ENCODE assay signal across 8 cellular contexts in genomic region chr3:52001443-52001974, GRCh38. TPM values are rescaled to one million over a fixed set of nuclear protein-coding genes. Genes with fewer than 3 reads are reported as not detected.
DNase-seq lines count a peak whose midpoint lies in the region; ATAC-seq and TF ChIP-seq lines count a peak whose summit lies in the region.

No MANE protein-coding gene starts in this region.

- H3K79me2 ChIP-seq in SK-N-SH (ENCODE audit: insufficient read depth): no peaks in the 10 kb centered on the region

- DNase-seq in Calu3 (peak; percentile 87), SK-N-SH (peak; percentile 92), Right ventricle myocardium superior (peak; percentile 85), pulmonary artery endothelial cell (ENCODE audit: low read depth, low spot score) (peak; percentile 20), middle frontal gyrus (ENCODE audit: extremely low spot score, low spot score) (no peak)
- DNase-seq in activated naive CD4-positive, alpha-beta T cell treated with anti-CD3 and anti-CD28 coated beads for 36 hours: peak; percentile 87

- no peaks in the 10 kb centered on the region for H3K36me3 ChIP-seq in SK-N-SH (replicated peaks in 1 of 2; ENCODE audit: control insufficient read depth in 1 of 2, insufficient read depth in 2 of 2, low read length in 1 of 2)

- BruUV-seq in Calu3 (replicated peaks; lab: Mats Ljungman, UMichigan): no TSS peak

- H3K4me3 ChIP-seq in SK-N-SH (ENCODE audit: low read depth in 2 of 2, low read length in 1 of 2): peak overlapping the region in 1 of 2 experiments; percentile 36; a peak in 1 of 4 replicates

- H3K27ac Mint-ChIP-seq in Calu3 (ENCODE audit: unreplicated experiment): no peak overlapping the region
- no peak overlapping the region for H3K27ac Mint-ChIP-seq in activated naive CD4-positive, alpha-beta T cell treated with anti-CD3 and anti-CD28 coated beads for 36 hours

- TF ChIP-seq CTCF in Calu3 (IDR thresholded peaks at IDR 0.05; ENCODE audit: unreplicated experiment) (peak; percentile 98), LNCAP (IDR thresholded peaks at IDR 0.05) (peak; percentile 97), SK-N-SH (IDR thresholded peaks at IDR 0.05) (peak; percentile 97)

- H3K36me3 Mint-ChIP-seq in Calu3 (ENCODE audit: insufficient read depth, unreplicated experiment): peaks cover 7% of the 10 kb centered on the region
- no peaks in the 10 kb centered on the region for H3K36me3 Mint-ChIP-seq in activated naive CD4-positive, alpha-beta T cell treated with anti-CD3 and anti-CD28 coated beads for 36 hours (ENCODE audit: low read depth)

- H3K9ac ChIP-seq in SK-N-SH: no peak overlapping the region

- H3K27me3 ChIP-seq in SK-N-SH (ENCODE audit: insufficient read depth): no peaks in the 10 kb centered on the region

- H3K9me2 ChIP-seq in SK-N-SH: no peaks in the 10 kb centered on the region

- CTCF ChIA-PET in Calu3 (lab: Charles Lee) (interaction anchor here (0.7 to 1.4 kb wide), 4 partner anchors 56 to 218 kb away, joined by 3 to 5 read pairs (median 3); no protein-coding TSS in a partner anchor), SK-N-SH (lab: Yijun Ruan, JAX) (interaction anchor here (0.6 to 24.7 kb wide), 50 partner anchors 9 to 1243 kb away, joined by 3 to 983 read pairs (median 4); partner anchors contain the start of genes ABHD14A, ABHD14B, ACY1 and DUSP7)
- CTCF ChIA-PET in activated naive CD4-positive, alpha-beta T cell treated with anti-CD3 and anti-CD28 coated beads for 36 hours (lab: Charles Lee): interaction anchor here (0.6 to 6.1 kb wide), 29 partner anchors 10 to 444 kb away, joined by 3 to 77 read pairs (median 4); partner anchors contain the start of genes ACY1, ALAS1, DUSP7 and POC1A

- no peak overlapping the region; the same call in 1 of the 2 replicates for H3K4me2 ChIP-seq in SK-N-SH

- POLR2A ChIA-PET in SK-N-SH (lab: Yijun Ruan, JAX): interaction anchor here (0.6 to 6.2 kb wide), 8 partner anchors 9 to 104 kb away, joined by 3 to 86 read pairs (median 4); partner anchors contain the start of genes DUSP7 and RRP9

- H3K27ac ChIP-seq in SK-N-SH (ENCODE audit: low read depth in 2 of 2, low read length in 1 of 2): peak overlapping the region in 1 of 2 experiments; percentile 61; a peak in 2 of 4 replicates

- peak; percentile 96 for TF ChIP-seq RAD21 in SK-N-SH (IDR thresholded peaks at IDR 0.05; ENCODE audit: low read length)

- H3K4me3 Mint-ChIP-seq in Calu3 (ENCODE audit: low read depth, unreplicated experiment): no peak overlapping the region
- H3K4me3 Mint-ChIP-seq in activated naive CD4-positive, alpha-beta T cell treated with anti-CD3 and anti-CD28 coated beads for 36 hours: no peak overlapping the region

- no peaks in the 10 kb centered on the region for H4K20me1 ChIP-seq in SK-N-SH (ENCODE audit: insufficient read depth)

- peaks cover 20 to 48% of the 10 kb centered on the region in 2 experiments for H3K4me1 ChIP-seq in SK-N-SH (ENCODE audit: control insufficient read depth in 1 of 2, insufficient read depth in 2 of 2, low read depth in 1 of 2, low read length in 1 of 2)

- no peaks in the 10 kb centered on the region for H3K9me3 Mint-ChIP-seq in Calu3 (ENCODE audit: low read depth, unreplicated experiment)
- no peaks in the 10 kb centered on the region for H3K9me3 Mint-ChIP-seq in activated naive CD4-positive, alpha-beta T cell treated with anti-CD3 and anti-CD28 coated beads for 36 hours

- intact Hi-C loops in Calu3 (cut with micrococcal nuclease; ENCODE audit: unreplicated experiment) (loop anchor here (1.0 to 5.0 kb wide), 4 partner anchors 56 to 336 kb away; partner anchors contain the start of gene DUSP7), Right ventricle myocardium superior (cut with DNase I) (loop anchor here (5.0 to 10.0 kb wide), 2 partner anchors 51 to 343 kb away; no protein-coding TSS in a partner anchor)
- intact Hi-C loops in activated naive CD4-positive, alpha-beta T cell treated with anti-CD3 and anti-CD28 coated beads for 36 hours (cut with micrococcal nuclease): loop anchor here (1.0 to 5.0 kb wide), 6 partner anchors 52 to 337 kb away; no protein-coding TSS in a partner anchor

- H3K4me1 Mint-ChIP-seq in Calu3 (ENCODE audit: low read depth, unreplicated experiment): peaks cover 38% of the 10 kb centered on the region
- H3K4me1 Mint-ChIP-seq in activated naive CD4-positive, alpha-beta T cell treated with anti-CD3 and anti-CD28 coated beads for 36 hours (ENCODE audit: low read depth): peaks cover 9% of the 10 kb centered on the region

- H3K9me3 ChIP-seq in SK-N-SH: no peaks in the 10 kb centered on the region

- H2AFZ ChIP-seq in SK-N-SH (ENCODE audit: low read depth): no peak overlapping the region

- 1% methylated on average over 13 of the region's 18 CpGs for WGBS in SK-N-SH (ENCODE audit: low lambda C conversion rate)

- no peak for TF ChIP-seq EP300 in SK-N-SH (IDR thresholded peaks at IDR 0.05; ENCODE audit: borderline replicate concordance in 1 of 2, low read depth in 1 of 2, low read length in 1 of 2)

- H3F3A ChIP-seq in SK-N-SH (replicated peaks; ENCODE audit: insufficient read depth): peaks cover 3% of the 10 kb centered on the region

- H3K27me3 Mint-ChIP-seq in Calu3 (ENCODE audit: unreplicated experiment): peaks cover 15% of the 10 kb centered on the region
- no peaks in the 10 kb centered on the region for H3K27me3 Mint-ChIP-seq in activated naive CD4-positive, alpha-beta T cell treated with anti-CD3 and anti-CD28 coated beads for 36 hours (ENCODE audit: low read depth)

- ATAC-seq in GM21576 (IDR thresholded peaks at IDR 0.05; ENCODE audit: unreplicated experiment) (peak; percentile 77), Right ventricle myocardium superior (ENCODE audit: poor library complexity) (peak; percentile 68)

TF ChIP-seq in SK-N-SH, 30 proteins besides CTCF, POLR2A, EP300 and RAD21 (continues in another document):
- TF ChIP-seq SMC3 (IDR thresholded peaks at IDR 0.05; ENCODE audit: low read depth, low read length) (peak; percentile 94), CHD2 (IDR thresholded peaks at IDR 0.05; ENCODE audit: low read length, partially characterized antibody) (peak; percentile 35), MXI1 (IDR thresholded peaks at IDR 0.05; ENCODE audit: low read depth, low read length) (0 out of 2 replicates have a peak, but pooled peaks have one; percentile 26), RCOR1 (IDR thresholded peaks at IDR 0.05; ENCODE audit: low read length) (peak; percentile 33; the same call in 1 of the 2 replicates)

RNA-seq across cellular contexts. Expression of gene RPL29, which starts 5.8 kb away (rescaled TPM):
- 747 and 782 TPM in 2 replicates for total RNA-seq in Calu3 (2022)
- polyA plus RNA-seq in SK-N-SH (2012; rRNA removed): 3,173 and 3,642 TPM in 2 replicates
- polyA plus RNA-seq in SK-N-SH (2012; cell fraction: cytosol; rRNA removed): 2,707 and 3,782 TPM in 2 replicates
- polyA plus RNA-seq in SK-N-SH (2012; cell fraction: nucleus; rRNA removed): 883 and 941 TPM in 2 replicates
- 1,000 to 10,000 TPM; 1,927 to 1,957 TPM for total RNA-seq in activated naive CD4-positive, alpha-beta T cell treated with anti-CD3 and anti-CD28 coated beads for 36 hours
- total RNA-seq in Right ventricle myocardium superior: 594 TPM
- total RNA-seq in pulmonary artery endothelial cell: 990 and 1,401 TPM in 2 replicates

RNA-seq across cellular contexts. Expression of gene ACY1, which starts 18.2 kb away (rescaled TPM):
- total RNA-seq in Calu3 (2022) (71.6 and 74.9 TPM in 2 replicates), Right ventricle myocardium superior (23.2 TPM), pulmonary artery endothelial cell (14.6 and 23.7 TPM in 2 replicates)
- polyA plus RNA-seq in SK-N-SH (2012; rRNA removed): 93.0 and 96.2 TPM in 2 replicates
- polyA plus RNA-seq in SK-N-SH (2012; cell fraction: cytosol; rRNA removed): 44.0 and 62.5 TPM in 2 replicates
- 136 and 173 TPM in 2 replicates for polyA plus RNA-seq in SK-N-SH (2012; cell fraction: nucleus; rRNA removed)
- total RNA-seq in activated naive CD4-positive, alpha-beta T cell treated with anti-CD3 and anti-CD28 coated beads for 36 hours: 10 to 100 TPM; 62.1 to 68.9 TPM

RNA-seq across cellular contexts. Expression of gene ABHD14A, which starts 26.6 kb away (rescaled TPM):
- total RNA-seq in Calu3 (2022): 6.6 and 7.3 TPM in 2 replicates
- polyA plus RNA-seq in SK-N-SH (2012; rRNA removed): 22.1 and 31.5 TPM in 2 replicates
- polyA plus RNA-seq in SK-N-SH (2012; cell fraction: cytosol; rRNA removed): 18.6 and 24.8 TPM in 2 replicates
- polyA plus RNA-seq in SK-N-SH (2012; cell fraction: nucleus; rRNA removed): 13.5 and 18.1 TPM in 2 replicates
- 1 to 10 TPM; 5.4 to 5.7 TPM for total RNA-seq in activated naive CD4-positive, alpha-beta T cell treated with anti-CD3 and anti-CD28 coated beads for 36 hours
- total RNA-seq in Right ventricle myocardium superior: 27.5 TPM
- 5.0 and 6.7 TPM in 2 replicates for total RNA-seq in pulmonary artery endothelial cell

RNA-seq across cellular contexts. Expression of gene ABHD14B, which starts 27.7 kb away (rescaled TPM):
- total RNA-seq in Calu3 (2022) (39.8 and 45.4 TPM in 2 replicates), Right ventricle myocardium superior (12.6 TPM), pulmonary artery endothelial cell (12.1 and 17.8 TPM in 2 replicates)
- polyA plus RNA-seq in SK-N-SH (2012; rRNA removed): 64.1 and 88.3 TPM in 2 replicates
- 45.6 and 58.3 TPM in 2 replicates for polyA plus RNA-seq in SK-N-SH (2012; cell fraction: cytosol; rRNA removed)
- 45.8 and 64.4 TPM in 2 replicates for polyA plus RNA-seq in SK-N-SH (2012; cell fraction: nucleus; rRNA removed)
- 10 to 100 TPM; 81.8 to 85.8 TPM for total RNA-seq in activated naive CD4-positive, alpha-beta T cell treated with anti-CD3 and anti-CD28 coated beads for 36 hours

RNA-seq across cellular contexts. Expression of gene PCBP4, which starts 34.3 kb away (rescaled TPM):
- 29.8 and 31.5 TPM in 2 replicates for total RNA-seq in Calu3 (2022)
- polyA plus RNA-seq in SK-N-SH (2012; rRNA removed): 97.4 and 118 TPM in 2 replicates
- 43.8 and 61.7 TPM in 2 replicates for polyA plus RNA-seq in SK-N-SH (2012; cell fraction: cytosol; rRNA removed)
- 499 and 538 TPM in 2 replicates for polyA plus RNA-seq in SK-N-SH (2012; cell fraction: nucleus; rRNA removed)
- 1 to 10 TPM; 8.9 to 9.1 TPM for total RNA-seq in activated naive CD4-positive, alpha-beta T cell treated with anti-CD3 and anti-CD28 coated beads for 36 hours
- 64.1 TPM for total RNA-seq in Right ventricle myocardium superior
- 31.1 and 32.2 TPM in 2 replicates for total RNA-seq in pulmonary artery endothelial cell
